ENCODE assay signal across 8 cellular contexts in genomic region chr17:44219126-44219635, GRCh38. TPM values are rescaled to one million over a fixed set of nuclear protein-coding genes. Genes with fewer than 3 reads are reported as not detected.
DNase-seq lines count a peak whose midpoint lies in the region; ATAC-seq and TF ChIP-seq lines count a peak whose summit lies in the region.

No MANE protein-coding gene starts in this region.

- DNase-seq in COLO668 (lab: John Stamatoyannopoulos, UW; ENCODE audit: unreplicated experiment) (peak; percentile 78), SK-N-MC (ENCODE audit: low read depth, low spot score) (no peak), right cardiac atrium (peak; percentile 74 to 90 (median 88)), retinal pigment epithelial cell (ENCODE audit: low read depth) (no peak), KG1 (lab: John Stamatoyannopoulos, UW) (no peak)
- peak; percentile 47 for DNase-seq in activated naive CD8-positive, alpha-beta T cell treated with anti-CD3 and anti-CD28 coated beads, Interleukin-2, amount 50 U/mL, for 16 hours (ENCODE audit: low read depth, low spot score)

- H3K27me3 ChIP-seq in right cardiac atrium (ENCODE audit: control insufficient read depth, insufficient read depth): no peaks in the 10 kb centered on the region

- 1% methylated on average over 71 of the region's 79 CpGs for WGBS in right cardiac atrium

- peak; percentile 27 for TF ChIP-seq CTCF in retinal pigment epithelial cell (conservative IDR thresholded peaks at IDR 0.05; ENCODE audit: low read depth, low read length)

- no peaks in the 10 kb centered on the region for H3K9me3 ChIP-seq in SK-N-MC (ENCODE audit: low read depth, low read length)
- no peaks in the 10 kb centered on the region for H3K9me3 ChIP-seq in right cardiac atrium (ENCODE audit: control insufficient read depth, low read length)

- peak overlapping the region; percentile 98 for H3K27ac ChIP-seq in SK-N-MC
- H3K27ac ChIP-seq in right cardiac atrium (ENCODE audit: low read length): peak overlapping the region; percentile 99

- peaks cover 14% of the 10 kb centered on the region for H3K4me1 ChIP-seq in right cardiac atrium (ENCODE audit: control insufficient read depth, insufficient read depth, low read length)

- intact Hi-C loops in right cardiac atrium (cut with DNase I): loop anchor here in 1 of 4 donors (10.0 kb wide), 1 partner anchor 296 kb away; no protein-coding TSS in a partner anchor

- ATAC-seq in GM19324 (IDR thresholded peaks at IDR 0.05; ENCODE audit: low FRiP score, unreplicated experiment) (peak; percentile 31), HG03520 (IDR thresholded peaks at IDR 0.05; ENCODE audit: unreplicated experiment) (peak; percentile 32), right cardiac atrium (peak; percentile 0 to 10)

- peak overlapping the region; percentile 93 for H3K9ac ChIP-seq in SK-N-MC (ENCODE audit: insufficient read length)

- H3K36me3 ChIP-seq in SK-N-MC (ENCODE audit: insufficient read depth, low read length): peaks cover 35% of the 10 kb centered on the region

- H3K4me3 ChIP-seq in SK-N-MC (peak overlapping the region; percentile 98), right cardiac atrium (ENCODE audit: low read length) (peak overlapping the region; percentile 98), retinal pigment epithelial cell (ENCODE audit: low read length) (peak overlapping the region; percentile 44)

RNA-seq across cellular contexts. Expression of gene UBTF, which starts 0.3 kb away (rescaled TPM):
- total RNA-seq in right cardiac atrium: 10 to 100 TPM; 36.7 to 63.4 (median 58.6) TPM
- polyA plus RNA-seq in right cardiac atrium: 43.5 TPM

RNA-seq across cellular contexts. Expression of gene ATXN7L3, which starts 19.5 kb away (rescaled TPM):
- 10 to 100 TPM; 37.5 to 52.7 (median 41.2) TPM for total RNA-seq in right cardiac atrium
- 31.0 TPM for polyA plus RNA-seq in right cardiac atrium

RNA-seq across cellular contexts. Expression of gene TMUB2, which starts 32.4 kb away (rescaled TPM):
- 10 to 100 TPM; 23.5 to 27.6 (median 26.6) TPM for total RNA-seq in right cardiac atrium
- 26.3 TPM for polyA plus RNA-seq in right cardiac atrium

RNA-seq across cellular contexts. Expression of gene ASB16, which starts 48.7 kb away (rescaled TPM):
- total RNA-seq in right cardiac atrium: 10 to 100 TPM in 2 of 4 donors, 1 to 10 TPM in 2; 5.3 to 11.3 (median 9.7) TPM
- 5.4 TPM for polyA plus RNA-seq in right cardiac atrium

RNA-seq across cellular contexts. Expression of gene SLC4A1, which starts 48.8 kb away (rescaled TPM):
- total RNA-seq in right cardiac atrium: under 1 TPM in 3 of 4 donors, not detected in 1; 0.31 to 0.72 (median 0.46) TPM
- 0.16 TPM for polyA plus RNA-seq in right cardiac atrium

Comparison
In these comparisons a context has a peak if more than half of its experiments do, and no peak if none do; other contexts are left out.
1. DNase-seq: peak in COLO668 (single experiment), activated naive CD8-positive, alpha-beta T cell treated with anti-CD3 and anti-CD28 coated beads, Interleukin-2, amount 50 U/mL, for 16 hours (single experiment) and right cardiac atrium (3 of 3); none in SK-N-MC (single experiment), retinal pigment epithelial cell (single experiment) and KG1 (single experiment).
2. H3K4me3 ChIP-seq: peak in every context shown above with its lines; median percentile 98 in SK-N-MC; 98 in right cardiac atrium; 44 in retinal pigment epithelial cell.
3. Peak in every context shown above with its lines, with median percentiles within 50 percentile points of each other: ATAC-seq.